Comparison of ENCODE assay signal across 26 cellular contexts in genomic region chr11:124222407-124222806, GRCh38. TPM values are rescaled to one million over a fixed set of nuclear protein-coding genes. Genes with fewer than 3 reads are reported as not detected.
DNase-seq lines count a peak whose midpoint lies in the region; ATAC-seq, FAIRE-seq and TF ChIP-seq lines count a peak whose summit lies in the region.
"Had no signal": no experiment of that assay in that cellular context is flagged by ENCODE, and none has a peak within 500 bp of the region (broad histone marks: within the 10 kb centered on the region; RNA-seq: fewer than 3 reads in every experiment).

No MANE protein-coding gene starts in this region.

- H3K27me3 ChIP-seq in mammary epithelial cell (ENCODE audit: insufficient read depth, low read length) = no peaks in the 10 kb centered on the region
- no peaks in the 10 kb centered on the region for H3K27me3 ChIP-seq in breast epithelium
- H3K27me3 ChIP-seq in bronchial epithelial cell (ENCODE audit: control insufficient read depth, insufficient read depth, low read length) = no peaks in the 10 kb centered on the region
- H3K27me3 ChIP-seq in foreskin keratinocyte = no peaks in the 10 kb centered on the region
- H3K27me3 ChIP-seq in pancreas = no peaks in the 10 kb centered on the region

- no peaks in the 10 kb centered on the region for H4K20me1 ChIP-seq in mammary epithelial cell (ENCODE audit: insufficient read depth, low read length)

- DNase-seq in mammary epithelial cell (peak; percentile 4), breast epithelium (ENCODE audit: low spot score in 2 of 2) (no peak), bronchial epithelial cell (ENCODE audit: low read depth) (peak; percentile 86), foreskin keratinocyte (peak; percentile 14 to 35), pancreas (no peak), cerebellar nuclear complex (lab: John Stamatoyannopoulos, UW) (no peak), GOT3 (lab: John Stamatoyannopoulos, UW) (no peak), OCI-M1 (lab: John Stamatoyannopoulos, UW) (no peak)
- DNase-seq: AML-193; Caco-2; CD4-positive, alpha-beta T cell; DMS153; DND-41; EL; GM23248; HCEC 1CT had no signal

- H2AFZ ChIP-seq in mammary epithelial cell (ENCODE audit: low read depth, low read length) = no peak overlapping the region
- H2AFZ ChIP-seq: GM23248 had no signal

- no TSS peak for BruUV-seq in mammary epithelial cell (replicated peaks; lab: Mats Ljungman, UMichigan)

- ATAC-seq in foreskin keratinocyte (peak; percentile 33), pancreas (peak; percentile 30 to 83 (median 67))
- ATAC-seq: A549 had no signal

- H3K9me3 ChIP-seq in mammary epithelial cell (replicated peaks; ENCODE audit: insufficient read depth, low read length) (no peaks in the 10 kb centered on the region), breast epithelium (no peaks in the 10 kb centered on the region), pancreas (no peaks in the 10 kb centered on the region)
- H3K9me3 ChIP-seq: A549, Caco-2 had no signal

- H3K4me1 ChIP-seq in mammary epithelial cell (ENCODE audit: insufficient read depth, low read length) = peaks cover 10% of the 10 kb centered on the region
- no peaks in the 10 kb centered on the region for H3K4me1 ChIP-seq in breast epithelium
- H3K4me1 ChIP-seq in foreskin keratinocyte = no peaks in the 10 kb centered on the region
- peaks cover 0 to 13% (median 12%) of the 10 kb centered on the region in 3 donors for H3K4me1 ChIP-seq in pancreas
- H3K4me1 ChIP-seq: A549, Caco-2 had no signal

- H3K9ac ChIP-seq in mammary epithelial cell (ENCODE audit: insufficient read depth, low read length) = no peak overlapping the region
- H3K9ac ChIP-seq: GM23248 had no signal

- no peaks in the 10 kb centered on the region for H3K36me3 ChIP-seq in mammary epithelial cell (ENCODE audit: insufficient read depth, low read length)
- H3K36me3 ChIP-seq in breast epithelium = no peaks in the 10 kb centered on the region
- H3K36me3 ChIP-seq in bronchial epithelial cell (ENCODE audit: control insufficient read depth, insufficient read depth, low read length) = no peaks in the 10 kb centered on the region
- H3K36me3 ChIP-seq in pancreas = no peaks in the 10 kb centered on the region

- H3K79me2 ChIP-seq in mammary epithelial cell (ENCODE audit: insufficient read depth, low read length) = no peaks in the 10 kb centered on the region

- no peak overlapping the region for H3K27ac ChIP-seq in mammary epithelial cell (ENCODE audit: insufficient read depth, low read depth, low read length)
- H3K27ac ChIP-seq in breast epithelium = no peak overlapping the region
- no peak overlapping the region for H3K27ac ChIP-seq in foreskin keratinocyte
- no peak overlapping the region for H3K27ac ChIP-seq in pancreas
- H3K27ac ChIP-seq: 22Rv1, A549, C4-2B, GM23248, HL-60 had no signal

- in situ Hi-C loops in mammary epithelial cell (cut with MboI; ENCODE audit: low sequenced_read_pairs in 2 of 2) = no loop called here

- 64% methylated on average over 2 of the region's 2 CpGs for WGBS in mammary epithelial cell (ENCODE audit: low coverage, missing lambda C conversion rate)
- 8 to 11% methylated on average over 2 of the region's 2 CpGs for WGBS in pancreas, 2 donors

- dilution Hi-C loops in mammary epithelial cell (cut with HindIII; ENCODE audit: low sequenced_read_pairs) = no loop called here

- CTCF ChIA-PET in mammary epithelial cell (lab: Charles Lee; ENCODE audit: low non-redundant PET) = interaction anchor here (0.5 kb wide), 1 partner anchor 153 kb away, joined by 4 read pairs; no protein-coding TSS in a partner anchor

- H3K4me2 ChIP-seq in mammary epithelial cell (ENCODE audit: insufficient read depth, low read depth, low read length) = peak overlapping the region; percentile 30
- H3K4me2 ChIP-seq: A549 had no signal

- TF ChIP-seq CTCF in mammary epithelial cell (conservative IDR thresholded peaks at IDR 0.05 in 1 of 2, IDR thresholded peaks at IDR 0.05 in 1 of 2; ENCODE audit: extremely low read depth in 1 of 2, insufficient read depth in 1 of 2, low read depth in 1 of 2, low read length in 2 of 2) = no peak
- TF ChIP-seq CTCF in breast epithelium (IDR thresholded peaks at IDR 0.05) = no peak
- TF ChIP-seq CTCF in bronchial epithelial cell (IDR thresholded peaks at IDR 0.05; ENCODE audit: insufficient read depth, low read length, severe bottlenecking) = no peak
- TF ChIP-seq CTCF in foreskin keratinocyte (conservative IDR thresholded peaks at IDR 0.05) = no peak
- no peak for TF ChIP-seq CTCF in pancreas (IDR thresholded peaks at IDR 0.05)

- FAIRE-seq in bronchial epithelial cell (lab: Jason Lieb, UNC) (no peak), pancreas (lab: Jason Lieb, UNC) (peak; percentile 56)
- FAIRE-seq: A549, GM12891, GM18507, H54 had no signal

- intact Hi-C loops in mammary epithelial cell (cut with micrococcal nuclease) (no loop called here), breast epithelium (cut with DNase I; ENCODE audit: low total_unique reads) (no loop called here), pancreas (cut with DNase I) (no loop called here)

- no peak for TF ChIP-seq POLR2A in breast epithelium (IDR thresholded peaks at IDR 0.05)

- H3K4me3 ChIP-seq in mammary epithelial cell (replicated peaks in 1 of 3; ENCODE audit: insufficient read depth in 1 of 3, low read depth in 2 of 3, low read length in 3 of 3) (no peak overlapping the region), breast epithelium (no peak overlapping the region), bronchial epithelial cell (ENCODE audit: low read depth, low read length) (no peak overlapping the region), pancreas (no peak overlapping the region)
- H3K4me3 ChIP-seq: A549, GM23248 had no signal

RNA-seq across cellular contexts. Expression of gene OR8G1, which starts 18.5 kb away (rescaled TPM):
- total RNA-seq in mammary epithelial cell (not detected), breast epithelium (not detected), bronchial epithelial cell (not detected in 2 replicates), foreskin keratinocyte (not detected in 2 replicates), pancreas (not detected)
- polyA plus RNA-seq in mammary epithelial cell (not detected), foreskin keratinocyte (not detected in 2 replicates), pancreas (not detected)
- polyA minus RNA-seq in mammary epithelial cell = not detected
- total RNA-seq: Caco-2; CD4-positive, alpha-beta T cell; G401; GM23248; HT1080 had no signal
- polyA plus RNA-seq: A549, BJ, GM23248 had no signal

RNA-seq across cellular contexts. Expression of gene OR8G5, which starts 33.8 kb away (rescaled TPM):
- total RNA-seq in mammary epithelial cell = not detected
- not detected for polyA plus RNA-seq in mammary epithelial cell
- not detected for polyA minus RNA-seq in mammary epithelial cell
- not detected for total RNA-seq in breast epithelium
- total RNA-seq in bronchial epithelial cell = not detected in 2 replicates
- total RNA-seq in foreskin keratinocyte = not detected in 2 replicates
- not detected in 2 replicates for polyA plus RNA-seq in foreskin keratinocyte
- total RNA-seq in pancreas = not detected
- polyA plus RNA-seq in pancreas = under 1 TPM in 1 of 2 donors, not detected in 1; 0.16 TPM
- total RNA-seq: Caco-2; CD4-positive, alpha-beta T cell; G401; GM23248; HT1080 had no signal
- polyA plus RNA-seq: A549, BJ, GM23248 had no signal

RNA-seq across cellular contexts. Expression of gene OR10D3, which starts 39.3 kb away (rescaled TPM):
- total RNA-seq in mammary epithelial cell = not detected
- not detected for polyA plus RNA-seq in mammary epithelial cell
- polyA minus RNA-seq in mammary epithelial cell = not detected
- total RNA-seq in breast epithelium = not detected
- not detected in 2 replicates for total RNA-seq in bronchial epithelial cell
- total RNA-seq in foreskin keratinocyte = not detected in 2 replicates
- polyA plus RNA-seq in foreskin keratinocyte = not detected in 2 replicates
- total RNA-seq in pancreas = not detected
- polyA plus RNA-seq in pancreas = not detected
- total RNA-seq: Caco-2; CD4-positive, alpha-beta T cell; G401; GM23248; HT1080 had no signal
- polyA plus RNA-seq: A549, BJ, GM23248 had no signal

Comparison
In these comparisons a context has a peak if more than half of its experiments do, and no peak if none do; other contexts are left out.
1. DNase-seq: peak in mammary epithelial cell (single experiment), bronchial epithelial cell (single experiment) and foreskin keratinocyte (2 of 2); none in breast epithelium (0 of 2), pancreas (0 of 6), cerebellar nuclear complex (0 of 2), GOT3 (single experiment) and OCI-M1 (single experiment).